8 cellular contexts compared by ENCODE assay signal in genomic region chr7:149233655-149234204, GRCh38. TPM values are rescaled to one million over a fixed set of nuclear protein-coding genes. Genes with fewer than 3 reads are reported as not detected.
DNase-seq lines count a peak whose midpoint lies in the region; ATAC-seq, FAIRE-seq and TF ChIP-seq lines count a peak whose summit lies in the region.
"Not testable (repeated sequence)": the region's sequence is repeated elsewhere in the genome, so short reads cannot be mapped to it uniquely, and the experiment has no call there.

No MANE protein-coding gene starts in this region.

- H2AFZ ChIP-seq in SK-N-SH (ENCODE audit: low read depth) = peak overlapping the region; percentile 77

- peaks cover 40% of the 10 kb centered on the region for H3F3A ChIP-seq in SK-N-SH (replicated peaks; ENCODE audit: insufficient read depth)

- ATAC-seq in A549 = peak; percentile 60 to 80

- H3K27me3 ChIP-seq in SK-N-SH (ENCODE audit: insufficient read depth) = not testable (repeated sequence)

- not testable (repeated sequence) for FAIRE-seq in A549 (lab: Jason Lieb, UNC); HTR-8/SVneo (lab: Jason Lieb, UNC)

- peak overlapping the region; percentile 46 for H3K4me2 ChIP-seq in A549
- H3K4me2 ChIP-seq in SK-N-SH = peak overlapping the region; percentile 56

- not testable (repeated sequence) for H3K79me2 ChIP-seq in SK-N-SH (ENCODE audit: insufficient read depth)

- CTCF ChIA-PET in A549 (lab: Yijun Ruan, JAX) (interaction anchor here (0.8 to 1.4 kb wide), 4 partner anchors 23 to 84 kb away, joined by 3 to 5 read pairs (median 4); partner anchors contain the start of gene ZNF783), SK-N-SH (lab: Yijun Ruan, JAX) (interaction anchor here (0.8 to 1.8 kb wide), 3 partner anchors 18 to 189 kb away, joined by 3 to 5 read pairs (median 3); no protein-coding TSS in a partner anchor)

- H3K27ac ChIP-seq in A549 (peak overlapping the region; percentile 42 to 77; a peak in 5 of 6 replicates), SK-N-SH (ENCODE audit: low read depth in 2 of 2, low read length in 1 of 2) (peak overlapping the region in 1 of 2 experiments; percentile 94; a peak in 2 of 4 replicates)

- 7% methylated on average over 7 of the region's 7 CpGs for WGBS in A549 (ENCODE audit: missing lambda C conversion rate)
- WGBS in SK-N-SH (ENCODE audit: low lambda C conversion rate) = 8% methylated on average over 7 of the region's 7 CpGs

- TF ChIP-seq CTCF in A549 (IDR thresholded peaks at IDR 0.05); retinal pigment epithelial cell (conservative IDR thresholded peaks at IDR 0.05; ENCODE audit: low read depth, low read length): not testable (repeated sequence)
- TF ChIP-seq CTCF in SK-N-SH (IDR thresholded peaks at IDR 0.05) = 0 out of 2 replicates have a peak, but pooled peaks have one; percentile 6

- not testable (repeated sequence) for H3K4me3 ChIP-seq in A549; SK-N-SH (ENCODE audit: low read depth in 2 of 2, low read length in 1 of 2); retinal pigment epithelial cell (ENCODE audit: low read length)

- H4K20me1 ChIP-seq in SK-N-SH (ENCODE audit: insufficient read depth) = not testable (repeated sequence)

- H3K36me3 ChIP-seq in SK-N-SH (replicated peaks in 1 of 2; ENCODE audit: control insufficient read depth in 1 of 2, insufficient read depth in 2 of 2, low read length in 1 of 2) = not testable (repeated sequence)

- H3K9me3 ChIP-seq in A549, SK-N-SH: not testable (repeated sequence)

- H3K9ac ChIP-seq in SK-N-SH = peak overlapping the region; percentile 69

- not testable (repeated sequence) for TF ChIP-seq EP300 in A549 (IDR thresholded peaks at IDR 0.05)
- TF ChIP-seq EP300 in SK-N-SH (IDR thresholded peaks at IDR 0.05; ENCODE audit: borderline replicate concordance in 1 of 2, low read depth in 1 of 2, low read length in 1 of 2) = peak in 1 of 2 experiments; percentile 52; a peak in 1 of 4 replicates

- H3K4me1 ChIP-seq in A549 (peaks cover 20% of the 10 kb centered on the region), SK-N-SH (ENCODE audit: control insufficient read depth in 1 of 2, insufficient read depth in 2 of 2, low read depth in 1 of 2, low read length in 1 of 2) (peaks cover 0 to 16% of the 10 kb centered on the region in 2 experiments; a peak in 3 of 4 replicates)

- H3K9me2 ChIP-seq in SK-N-SH = not testable (repeated sequence)

- POLR2A ChIA-PET in A549 (lab: Yijun Ruan, JAX) = interaction anchor here (0.6 to 2.4 kb wide), 3 partner anchors 25 to 39 kb away, joined by 4 to 7 read pairs (median 4); partner anchors contain the start of genes ZNF282 and ZNF783
- POLR2A ChIA-PET in SK-N-SH (lab: Yijun Ruan, JAX) = not testable (repeated sequence)

- not testable (repeated sequence) for TF ChIP-seq POLR2A in A549 (IDR thresholded peaks at IDR 0.05; ENCODE audit: low read length)

- peak in 1 of 2 experiments; percentile 45 for DNase-seq in A549 (ENCODE audit: low read depth in 1 of 2, low spot score in 1 of 2)
- peak; percentile 96 for DNase-seq in ELR (ENCODE audit: low read depth)
- peak; percentile 55 for DNase-seq in HTR-8/SVneo (ENCODE audit: insufficient read length, low spot score)
- not testable (repeated sequence) for DNase-seq in SK-N-SH
- DNase-seq in amniotic epithelial cell (ENCODE audit: low read depth) = peak; percentile 87
- DNase-seq in epidermal melanocyte (ENCODE audit: insufficient read length, low spot score) = peak; percentile 15
- peak; percentile 84 for DNase-seq in glomerular visceral epithelial cell (ENCODE audit: extremely low spot score)
- DNase-seq in retinal pigment epithelial cell (ENCODE audit: low read depth) = peak; percentile 51

- TF ChIP-seq RAD21 in A549 (conservative IDR thresholded peaks at IDR 0.05 in 1 of 2, IDR thresholded peaks at IDR 0.05 in 1 of 2); SK-N-SH (IDR thresholded peaks at IDR 0.05; ENCODE audit: low read length): not testable (repeated sequence)

TF ChIP-seq in A549, 52 proteins besides CTCF, POLR2A, EP300 and RAD21:
- not testable (repeated sequence) for TF ChIP-seq FOSL2 (IDR thresholded peaks at IDR 0.05)
- TF ChIP-seq FOSL2 (CRISPR knock-in tag; IDR thresholded peaks at IDR 0.05) (peak; percentile 35), JUNB (IDR thresholded peaks at IDR 0.05) (0 out of 2 replicates have a peak, but pooled peaks have one; percentile 19)

TF ChIP-seq in SK-N-SH, 30 proteins besides CTCF, POLR2A, EP300 and RAD21:
- TF ChIP-seq ZBTB33 (IDR thresholded peaks at IDR 0.05; ENCODE audit: borderline replicate concordance, low read depth) = peak; percentile 94
- peak; percentile 90 for TF ChIP-seq FOSL2 (IDR thresholded peaks at IDR 0.05; ENCODE audit: borderline replicate concordance, low read depth)
- TF ChIP-seq PBX3 (IDR thresholded peaks at IDR 0.05) = peak; percentile 41; the same call in 1 of the 2 replicates
- TF ChIP-seq TEAD4 (IDR thresholded peaks at IDR 0.05; ENCODE audit: borderline replicate concordance, insufficient read depth) = peak; percentile 83
- peak; percentile 71 for TF ChIP-seq MAX (IDR thresholded peaks at IDR 0.05; ENCODE audit: low read depth)
- peak; percentile 26; the same call in 1 of the 2 replicates for TF ChIP-seq NFIC (IDR thresholded peaks at IDR 0.05; ENCODE audit: borderline replicate concordance)
- TF ChIP-seq JUND (IDR thresholded peaks at IDR 0.05) = peak; percentile 77; the same call in 1 of the 2 replicates
- TF ChIP-seq TCF12 (IDR thresholded peaks at IDR 0.05) = peak; percentile 78
- TF ChIP-seq YY1 (IDR thresholded peaks at IDR 0.05; ENCODE audit: low read depth) = peak; percentile 78; the same call in 1 of the 2 replicates
- peak; percentile 70; the same call in 1 of the 2 replicates for TF ChIP-seq POLR2AphosphoS5 (IDR thresholded peaks at IDR 0.05; ENCODE audit: low read depth, low read length)
TF ChIP-seq in SK-N-SH: peak in this region for 10; not testable (repeated sequence) for 20.

RNA-seq across cellular contexts. Expression of gene ZNF212, which starts 5.7 kb away (rescaled TPM):
- polyA plus RNA-seq in A549 (2011; rRNA removed) (5.3 and 5.5 TPM in 2 replicates), A549 (2017; fragmentation: RNase III; extraction: RNeasy Plus Mini Kit Qiagen cat#74134 plus additional on column Dnase treatment) (6.0 to 7.9 TPM (median 6.7 TPM) in 3 replicates), SK-N-SH (2012; rRNA removed) (9.3 and 11.5 TPM in 2 replicates)
- polyA plus RNA-seq in A549 (2012; cell fraction: cytosol; rRNA removed) = 4.4 and 5.8 TPM in 2 replicates
- polyA plus RNA-seq in A549 (2012; cell fraction: nucleus; rRNA removed) = 20.1 and 24.1 TPM in 2 replicates
- polyA minus RNA-seq in A549 (2011; rRNA and poly(A)+ RNA removed) = 4.1 and 5.6 TPM in 2 replicates
- 5.7 and 7.0 TPM in 2 replicates for polyA plus RNA-seq in SK-N-SH (2012; cell fraction: cytosol; rRNA removed)
- polyA plus RNA-seq in SK-N-SH (2012; cell fraction: nucleus; rRNA removed) = 41.8 and 45.0 TPM in 2 replicates

RNA-seq across cellular contexts. Expression of gene ZNF783, which starts 28.3 kb away (rescaled TPM):
- polyA plus RNA-seq in A549 (2011; rRNA removed) (8.0 and 9.9 TPM in 2 replicates), A549 (2017; fragmentation: RNase III; extraction: RNeasy Plus Mini Kit Qiagen cat#74134 plus additional on column Dnase treatment) (6.6 to 10.1 TPM (median 7.4 TPM) in 3 replicates), SK-N-SH (2012; rRNA removed) (12.5 and 16.4 TPM in 2 replicates)
- 7.6 and 9.1 TPM in 2 replicates for polyA plus RNA-seq in A549 (2012; cell fraction: cytosol; rRNA removed)
- polyA plus RNA-seq in A549 (2012; cell fraction: nucleus; rRNA removed) = 39.0 and 39.5 TPM in 2 replicates
- 8.8 and 10.0 TPM in 2 replicates for polyA minus RNA-seq in A549 (2011; rRNA and poly(A)+ RNA removed)
- polyA plus RNA-seq in SK-N-SH (2012; cell fraction: cytosol; rRNA removed) = 3.8 and 6.2 TPM in 2 replicates
- polyA plus RNA-seq in SK-N-SH (2012; cell fraction: nucleus; rRNA removed) = 104 and 108 TPM in 2 replicates

RNA-seq across cellular contexts. Expression of gene ZNF282, which starts 38.4 kb away (rescaled TPM):
- polyA plus RNA-seq in A549 (2011; rRNA removed) = 8.8 and 11.9 TPM in 2 replicates
- 11.6 and 16.2 TPM in 2 replicates for polyA plus RNA-seq in A549 (2012; cell fraction: cytosol; rRNA removed)
- polyA plus RNA-seq in A549 (2012; cell fraction: nucleus; rRNA removed) = 34.5 and 37.6 TPM in 2 replicates
- 15.1 to 18.4 TPM (median 16.7 TPM) in 3 replicates for polyA plus RNA-seq in A549 (2017; fragmentation: RNase III; extraction: RNeasy Plus Mini Kit Qiagen cat#74134 plus additional on column Dnase treatment)
- polyA minus RNA-seq in A549 (2011; rRNA and poly(A)+ RNA removed) = 22.0 and 22.6 TPM in 2 replicates
- 15.0 and 17.9 TPM in 2 replicates for polyA plus RNA-seq in SK-N-SH (2012; rRNA removed)
- polyA plus RNA-seq in SK-N-SH (2012; cell fraction: cytosol; rRNA removed) = 7.0 and 10.8 TPM in 2 replicates
- 32.3 and 36.8 TPM in 2 replicates for polyA plus RNA-seq in SK-N-SH (2012; cell fraction: nucleus; rRNA removed)
